1 cellular context compared by ENCODE assay signal in the genomic region with DNA sequence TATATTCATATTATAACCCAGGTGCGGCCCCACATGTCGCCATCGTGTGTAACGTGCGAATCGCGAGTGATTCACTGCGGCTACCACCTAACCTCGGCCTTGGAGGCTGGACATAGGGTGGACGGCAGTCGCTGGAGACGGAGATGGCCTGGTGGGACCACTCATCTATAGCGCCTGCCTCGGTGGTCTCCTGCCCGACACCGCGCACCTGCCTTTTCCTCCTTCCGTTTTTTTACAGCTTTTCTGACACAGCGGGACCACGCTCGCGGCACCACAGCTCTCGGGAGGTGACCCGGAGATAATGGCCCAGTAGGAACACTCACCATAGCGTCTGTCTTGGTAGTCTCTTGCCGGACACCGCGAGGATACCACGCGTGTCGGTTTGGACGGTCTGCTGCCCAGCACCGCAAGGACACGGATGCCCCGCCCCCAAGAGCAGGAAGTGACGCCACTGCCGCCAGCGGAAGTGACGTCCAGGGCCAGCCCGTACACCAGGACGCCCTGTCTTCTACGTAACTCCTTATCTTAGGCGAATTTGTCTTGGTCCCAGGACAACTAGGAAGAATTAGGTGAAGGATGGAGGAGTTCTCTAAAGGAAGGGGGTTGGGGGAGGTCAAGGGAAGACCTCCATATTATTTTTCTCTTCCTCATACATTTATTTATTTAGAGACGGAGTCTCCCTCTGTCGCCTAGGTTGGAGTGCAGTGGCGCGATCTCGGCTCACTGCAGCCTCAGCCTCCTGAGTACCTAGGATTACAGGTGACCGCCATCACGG.
TF ChIP-seq lines count a peak whose summit lies in the region.

No MANE protein-coding gene starts in this region.

TF ChIP-seq in HepG2, 621 proteins besides CTCF, POLR2A, EP300 and RAD21 (continued from another document and continues in another):
- TF ChIP-seq FUBP1 (CRISPR knock-in tag; IDR thresholded peaks at IDR 0.05; ENCODE audit: borderline replicate concordance): no peak
- TF ChIP-seq FOXC1 (CRISPR knock-in tag; IDR thresholded peaks at IDR 0.05; ENCODE audit: borderline replicate concordance): no peak
- peak; percentile 81 for TF ChIP-seq RBFOX2 (IDR thresholded peaks at IDR 0.05; ENCODE audit: low read depth, low read length)
- no peak for TF ChIP-seq SP1 (IDR thresholded peaks at IDR 0.05)
- TF ChIP-seq SP1 (CRISPR knock-in tag; IDR thresholded peaks at IDR 0.05): peak; percentile 71
- TF ChIP-seq ZNF138 (CRISPR knock-in tag; IDR thresholded peaks at IDR 0.05; ENCODE audit: low read depth): no peak
- TF ChIP-seq NAIF1 (CRISPR knock-in tag; IDR thresholded peaks at IDR 0.05; ENCODE audit: borderline replicate concordance): 0 out of 2 replicates have a peak, but pooled peaks have one; percentile 73
- peak; percentile 99 for TF ChIP-seq ZBTB21 (CRISPR knock-in tag; IDR thresholded peaks at IDR 0.05)
- TF ChIP-seq KAT2B (IDR thresholded peaks at IDR 0.05; ENCODE audit: borderline replicate concordance, low read depth, low read length): no peak
- peak; percentile 77 for TF ChIP-seq HNF1B (CRISPR knock-in tag; IDR thresholded peaks at IDR 0.05)
- peak; percentile 45 for TF ChIP-seq TARDBP (CRISPR knock-in tag; IDR thresholded peaks at IDR 0.05)
- no peak for TF ChIP-seq LBX2 (CRISPR knock-in tag; IDR thresholded peaks at IDR 0.05; ENCODE audit: borderline replicate concordance)
- peak; percentile 51 for TF ChIP-seq HNRNPLL (IDR thresholded peaks at IDR 0.05; ENCODE audit: low read depth, low read length, poor library complexity, severe bottlenecking)
- TF ChIP-seq ATF7-NPFF (CRISPR knock-in tag; IDR thresholded peaks at IDR 0.05; ENCODE audit: low read depth): no peak; the same call in 1 of the 2 replicates
- TF ChIP-seq SIX4 (CRISPR knock-in tag; IDR thresholded peaks at IDR 0.05): no peak
- peak; percentile 91 for TF ChIP-seq ZNF687 (CRISPR knock-in tag; IDR thresholded peaks at IDR 0.05)
- TF ChIP-seq, protein P1, sequence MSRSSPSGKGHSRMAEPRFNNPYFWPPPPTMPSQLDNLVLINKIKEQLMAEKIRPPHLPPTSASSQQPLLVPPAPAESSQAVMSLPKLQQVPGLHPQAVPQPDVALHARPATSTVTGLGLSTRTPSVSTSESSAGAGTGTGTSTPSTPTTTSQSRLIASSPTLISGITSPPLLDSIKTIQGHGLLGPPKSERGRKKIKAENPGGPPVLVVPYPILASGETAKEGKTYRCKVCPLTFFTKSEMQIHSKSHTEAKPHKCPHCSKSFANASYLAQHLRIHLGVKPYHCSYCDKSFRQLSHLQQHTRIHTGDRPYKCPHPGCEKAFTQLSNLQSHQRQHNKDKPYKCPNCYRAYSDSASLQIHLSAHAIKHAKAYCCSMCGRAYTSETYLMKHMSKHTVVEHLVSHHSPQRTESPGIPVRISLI (CRISPR knock-in tag; IDR thresholded peaks at IDR 0.05; ENCODE audit: borderline replicate concordance): peak; percentile 50; the same call in 1 of the 2 replicates
- peak; percentile 25; the same call in 1 of the 2 replicates for TF ChIP-seq ZNF510 (CRISPR knock-in tag; IDR thresholded peaks at IDR 0.05; ENCODE audit: low read depth)
- no peak for TF ChIP-seq SMYD3 (CRISPR knock-in tag; IDR thresholded peaks at IDR 0.05)
- TF ChIP-seq, protein P2, sequence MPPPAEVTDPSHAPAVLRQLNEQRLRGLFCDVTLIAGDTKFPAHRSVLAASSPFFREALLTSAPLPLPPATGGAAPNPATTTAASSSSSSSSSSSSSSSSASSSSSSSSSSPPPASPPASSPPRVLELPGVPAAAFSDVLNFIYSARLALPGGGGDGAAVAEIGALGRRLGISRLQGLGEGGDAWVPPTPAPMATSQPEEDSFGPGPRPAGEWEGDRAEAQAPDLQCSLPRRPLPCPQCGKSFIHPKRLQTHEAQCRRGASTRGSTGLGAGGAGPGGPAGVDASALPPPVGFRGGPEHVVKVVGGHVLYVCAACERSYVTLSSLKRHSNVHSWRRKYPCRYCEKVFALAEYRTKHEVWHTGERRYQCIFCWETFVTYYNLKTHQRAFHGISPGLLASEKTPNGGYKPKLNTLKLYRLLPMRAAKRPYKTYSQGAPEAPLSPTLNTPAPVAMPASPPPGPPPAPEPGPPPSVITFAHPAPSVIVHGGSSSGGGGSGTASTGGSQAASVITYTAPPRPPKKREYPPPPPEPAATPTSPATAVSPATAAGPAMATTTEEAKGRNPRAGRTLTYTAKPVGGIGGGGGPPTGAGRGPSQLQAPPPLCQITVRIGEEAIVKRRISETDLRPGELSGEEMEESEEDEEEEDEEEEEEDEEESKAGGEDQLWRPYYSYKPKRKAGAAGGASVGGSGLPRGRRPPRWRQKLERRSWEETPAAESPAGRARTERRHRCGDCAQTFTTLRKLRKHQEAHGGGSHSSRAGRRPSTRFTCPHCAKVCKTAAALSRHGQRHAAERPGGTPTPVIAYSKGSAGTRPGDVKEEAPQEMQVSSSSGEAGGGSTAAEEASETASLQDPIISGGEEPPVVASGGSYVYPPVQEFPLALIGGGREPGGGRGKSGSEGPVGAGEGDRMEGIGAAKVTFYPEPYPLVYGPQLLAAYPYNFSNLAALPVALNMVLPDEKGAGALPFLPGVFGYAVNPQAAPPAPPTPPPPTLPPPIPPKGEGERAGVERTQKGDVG (CRISPR knock-in tag; IDR thresholded peaks at IDR 0.05; ENCODE audit: borderline replicate concordance): no peak
- 0 out of 2 replicates have a peak, but pooled peaks have one; percentile 61 for TF ChIP-seq KLF9 (CRISPR knock-in tag; IDR thresholded peaks at IDR 0.05; ENCODE audit: low read depth)
- TF ChIP-seq HOMEZ (CRISPR knock-in tag; IDR thresholded peaks at IDR 0.05; ENCODE audit: low read depth): peak; percentile 36; the same call in 1 of the 2 replicates
- TF ChIP-seq, protein P3, sequence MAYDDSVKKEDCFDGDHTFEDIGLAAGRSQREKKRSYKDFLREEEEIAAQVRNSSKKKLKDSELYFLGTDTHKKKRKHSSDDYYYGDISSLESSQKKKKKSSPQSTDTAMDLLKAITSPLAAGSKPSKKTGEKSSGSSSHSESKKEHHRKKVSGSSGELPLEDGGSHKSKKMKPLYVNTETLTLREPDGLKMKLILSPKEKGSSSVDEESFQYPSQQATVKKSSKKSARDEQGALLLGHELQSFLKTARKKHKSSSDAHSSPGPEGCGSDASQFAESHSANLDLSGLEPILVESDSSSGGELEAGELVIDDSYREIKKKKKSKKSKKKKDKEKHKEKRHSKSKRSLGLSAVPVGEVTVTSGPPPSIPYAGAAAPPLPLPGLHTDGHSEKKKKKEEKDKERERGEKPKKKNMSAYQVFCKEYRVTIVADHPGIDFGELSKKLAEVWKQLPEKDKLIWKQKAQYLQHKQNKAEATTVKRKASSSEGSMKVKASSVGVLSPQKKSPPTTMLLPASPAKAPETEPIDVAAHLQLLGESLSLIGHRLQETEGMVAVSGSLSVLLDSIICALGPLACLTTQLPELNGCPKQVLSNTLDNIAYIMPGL (CRISPR knock-in tag; IDR thresholded peaks at IDR 0.05; ENCODE audit: borderline replicate concordance in 1 of 2, low read depth in 1 of 2): peak; percentile 43 to 76; a peak in 3 of 4 replicates
- TF ChIP-seq THAP11 (CRISPR knock-in tag; IDR thresholded peaks at IDR 0.05): peak; percentile 91
- peak; percentile 85 for TF ChIP-seq MXD4 (CRISPR knock-in tag; IDR thresholded peaks at IDR 0.05)
- TF ChIP-seq GATA4 (IDR thresholded peaks at IDR 0.05; ENCODE audit: borderline replicate concordance, low read depth): peak; percentile 62; the same call in 1 of the 2 replicates
- peak; percentile 41; the same call in 1 of the 2 replicates for TF ChIP-seq SIN3B (IDR thresholded peaks at IDR 0.05; ENCODE audit: low read length)
- 0 out of 2 replicates have a peak, but pooled peaks have one; percentile 29 for TF ChIP-seq RFX5 (IDR thresholded peaks at IDR 0.05; ENCODE audit: low read depth, low read length)
- no peak for TF ChIP-seq CENPT (CRISPR knock-in tag; IDR thresholded peaks at IDR 0.05; ENCODE audit: low read depth)
- TF ChIP-seq MTF1 (CRISPR knock-in tag; IDR thresholded peaks at IDR 0.05): no peak
- no peak; the same call in 1 of the 2 replicates for TF ChIP-seq SATB2 (CRISPR knock-in tag; IDR thresholded peaks at IDR 0.05)
- TF ChIP-seq, protein P4, sequence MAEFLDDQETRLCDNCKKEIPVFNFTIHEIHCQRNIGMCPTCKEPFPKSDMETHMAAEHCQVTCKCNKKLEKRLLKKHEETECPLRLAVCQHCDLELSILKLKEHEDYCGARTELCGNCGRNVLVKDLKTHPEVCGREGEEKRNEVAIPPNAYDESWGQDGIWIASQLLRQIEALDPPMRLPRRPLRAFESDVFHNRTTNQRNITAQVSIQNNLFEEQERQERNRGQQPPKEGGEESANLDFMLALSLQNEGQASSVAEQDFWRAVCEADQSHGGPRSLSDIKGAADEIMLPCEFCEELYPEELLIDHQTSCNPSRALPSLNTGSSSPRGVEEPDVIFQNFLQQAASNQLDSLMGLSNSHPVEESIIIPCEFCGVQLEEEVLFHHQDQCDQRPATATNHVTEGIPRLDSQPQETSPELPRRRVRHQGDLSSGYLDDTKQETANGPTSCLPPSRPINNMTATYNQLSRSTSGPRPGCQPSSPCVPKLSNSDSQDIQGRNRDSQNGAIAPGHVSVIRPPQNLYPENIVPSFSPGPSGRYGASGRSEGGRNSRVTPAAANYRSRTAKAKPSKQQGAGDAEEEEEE (CRISPR knock-in tag; IDR thresholded peaks at IDR 0.05; ENCODE audit: borderline replicate concordance): 0 out of 2 replicates have a peak, but pooled peaks have one; percentile 76
- TF ChIP-seq RFX1 (IDR thresholded peaks at IDR 0.05): no peak
